Comparison of ENCODE assay signal across 12 cellular contexts in the genomic region with DNA sequence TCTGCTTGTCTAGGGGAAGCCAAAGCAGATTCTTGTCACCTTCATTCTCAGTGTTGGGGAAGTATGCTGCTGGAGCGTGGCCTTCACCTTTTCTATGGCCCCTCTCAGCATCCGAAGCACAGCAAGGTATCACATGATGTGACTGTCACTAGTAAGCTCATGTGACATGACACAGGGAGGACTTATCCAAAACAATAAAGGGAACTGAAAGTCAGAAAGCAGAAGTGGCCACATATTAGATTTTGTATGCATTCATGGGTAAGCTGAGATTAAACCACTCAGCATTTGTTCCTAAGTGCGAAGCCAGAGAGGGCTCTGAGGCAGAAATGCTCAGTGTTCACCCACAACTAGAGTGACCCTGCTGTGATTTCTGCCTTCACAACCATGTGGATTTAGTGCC.
DNase-seq lines count a peak whose midpoint lies in the region; ATAC-seq and TF ChIP-seq lines count a peak whose summit lies in the region.
"Had no signal": no experiment of that assay in that cellular context is flagged by ENCODE, and none has a peak within 500 bp of the region (broad histone marks: within the 10 kb centered on the region; RNA-seq: fewer than 3 reads in every experiment).

No MANE protein-coding gene starts in this region.

- H3K9me3 Mint-ChIP-seq in memory B cell (peaks cover 4% of the 10 kb centered on the region), type B pancreatic cell (no peaks in the 10 kb centered on the region)

- no peak overlapping the region for H3K4me3 Mint-ChIP-seq in memory B cell
- H3K4me3 Mint-ChIP-seq in type B pancreatic cell = no peak overlapping the region
- H3K4me3 Mint-ChIP-seq: stimulated activated naive CD8-positive, alpha-beta T cell treated with anti-CD3 and anti-CD28 coated beads, Interleukin-15, amount 100 ng/mL, for 72 hours had no signal

- H3K36me3 Mint-ChIP-seq in memory B cell = peaks cover 2% of the 10 kb centered on the region
- no peaks in the 10 kb centered on the region for H3K36me3 Mint-ChIP-seq in type B pancreatic cell

- peak; percentile 23 to 72 for DNase-seq in memory B cell (ENCODE audit: low spot score in 2 of 2)
- no peak for DNase-seq in NCI-H2107 (lab: John Stamatoyannopoulos, UW)
- DNase-seq in type B pancreatic cell (ENCODE audit: extremely low spot score, unreplicated experiment) = no peak
- DNase-seq in EL = no peak
- DNase-seq in NCI-H2196 treated with DMSO at 0.1 percent for 48 hours (lab: John Stamatoyannopoulos, UW; ENCODE audit: unreplicated experiment) = no peak
- DNase-seq: NCI-H1048; psoas muscle; stimulated activated naive CD8-positive, alpha-beta T cell treated with anti-CD3 and anti-CD28 coated beads, Interleukin-15, amount 100 ng/mL, for 72 hours had no signal

- ATAC-seq in GM18870 (IDR thresholded peaks at IDR 0.05; ENCODE audit: unreplicated experiment) = peak; percentile 99
- ATAC-seq in HG02571 (IDR thresholded peaks at IDR 0.05; ENCODE audit: unreplicated experiment) = peak; percentile 96
- peak; percentile 100 for ATAC-seq in HG03565 (IDR thresholded peaks at IDR 0.05; ENCODE audit: unreplicated experiment)
- peak; percentile 95 for ATAC-seq in memory B cell (ENCODE audit: low read depth)
- ATAC-seq: body of pancreas; psoas muscle; stimulated activated naive CD8-positive, alpha-beta T cell treated with anti-CD3 and anti-CD28 coated beads, Interleukin-15, amount 100 ng/mL, for 72 hours had no signal

- TF ChIP-seq CTCF in type B pancreatic cell (conservative IDR thresholded peaks at IDR 0.05) = no peak

- H3K4me1 Mint-ChIP-seq in memory B cell (peaks cover 15% of the 10 kb centered on the region), type B pancreatic cell (ENCODE audit: unreplicated experiment) (peaks cover 12% of the 10 kb centered on the region)
- H3K4me1 Mint-ChIP-seq: stimulated activated naive CD8-positive, alpha-beta T cell treated with anti-CD3 and anti-CD28 coated beads, Interleukin-15, amount 100 ng/mL, for 72 hours had no signal

- H3K27me3 Mint-ChIP-seq in memory B cell = no peaks in the 10 kb centered on the region
- peaks cover 13% of the 10 kb centered on the region for H3K27me3 Mint-ChIP-seq in type B pancreatic cell

- H3K27ac Mint-ChIP-seq in memory B cell = peak overlapping the region; percentile 98
- H3K27ac Mint-ChIP-seq in type B pancreatic cell = no peak overlapping the region
- H3K27ac Mint-ChIP-seq: stimulated activated naive CD8-positive, alpha-beta T cell treated with anti-CD3 and anti-CD28 coated beads, Interleukin-15, amount 100 ng/mL, for 72 hours had no signal

Comparison
In these comparisons a context has a peak if more than half of its experiments do, and no peak if none do; other contexts are left out.
1. DNase-seq: peak in memory B cell (2 of 2); none in NCI-H2107 (single experiment), type B pancreatic cell (single experiment), EL (single experiment) and NCI-H2196 treated with DMSO at 0.1 percent for 48 hours (single experiment).
2. Peak in every context shown above with its lines, with median percentiles within 50 percentile points of each other: ATAC-seq.